In the genomic region with DNA sequence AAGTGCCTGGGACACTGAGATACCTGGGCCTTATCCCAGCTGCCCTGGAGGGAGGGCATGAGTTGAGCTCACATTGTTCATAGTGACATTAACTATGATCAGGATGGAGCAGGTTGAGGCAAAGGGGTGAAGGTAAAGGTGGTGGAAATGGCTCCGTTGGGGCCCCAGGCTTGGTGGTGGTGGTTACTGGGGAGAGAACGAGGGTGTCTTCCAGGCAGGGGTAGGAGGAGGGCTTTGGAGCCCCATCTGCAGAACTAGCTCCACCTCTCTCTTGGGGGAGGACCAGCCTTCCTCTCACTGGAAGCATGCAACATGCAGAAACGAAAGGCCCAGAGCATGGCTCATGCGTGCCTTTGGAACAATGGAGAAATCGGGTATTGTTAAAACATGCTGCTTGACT, we compare ENCODE assay signal across 11 cellular contexts.
DNase-seq lines count a peak whose midpoint lies in the region; ATAC-seq, FAIRE-seq and TF ChIP-seq lines count a peak whose summit lies in the region.
"Had no signal": no experiment of that assay in that cellular context is flagged by ENCODE, and none has a peak within 500 bp of the region (broad histone marks: within the 10 kb centered on the region; RNA-seq: fewer than 3 reads in every experiment).

No MANE protein-coding gene starts in this region.

- no peak overlapping the region for H3K4me3 ChIP-seq in gastrocnemius medialis

- in situ Hi-C loops in gastrocnemius medialis (cut with MboI; ENCODE audit: low sequenced_read_pairs in 4 of 4), result no loop called here

- intact Hi-C loops in gastrocnemius medialis (cut with DNase I; ENCODE audit: low total_unique reads), result no loop called here

- peaks cover 3 to 5% of the 10 kb centered on the region in 2 donors for H3K4me1 ChIP-seq in gastrocnemius medialis

- H3K27me3 ChIP-seq in gastrocnemius medialis, result no peaks in the 10 kb centered on the region

- H3K36me3 ChIP-seq in gastrocnemius medialis, result no peaks in the 10 kb centered on the region

- no peaks in the 10 kb centered on the region for H3K9me3 ChIP-seq in gastrocnemius medialis
- H3K9me3 ChIP-seq: SK-N-SH had no signal

- TF ChIP-seq POLR2A in GM12892 (IDR thresholded peaks at IDR 0.05; ENCODE audit: low read depth, low read length), result no peak
- no peak for TF ChIP-seq POLR2A in gastrocnemius medialis (IDR thresholded peaks at IDR 0.05)

- no peak overlapping the region for H3K27ac ChIP-seq in gastrocnemius medialis

- FAIRE-seq in GM12892 (lab: Jason Lieb, UNC), result peak; percentile 17
- FAIRE-seq: bronchial epithelial cell, G401.6 had no signal

- DNase-seq in GM12892 (ENCODE audit: insufficient read length), result no peak
- DNase-seq in midbrain (lab: John Stamatoyannopoulos, UW), result peak; percentile 11
- DNase-seq in omental fat pad (ENCODE audit: low spot score), result no peak
- DNase-seq in OCI-M1 (lab: John Stamatoyannopoulos, UW), result no peak
- DNase-seq in gastrocnemius medialis, result no peak
- no peak for DNase-seq in activated CD4-positive, alpha-beta T cell treated with anti-CD3 and anti-CD28 coated beads, Interleukin-2, amount 50 U/mL, for 4 hours
- DNase-seq: SK-N-SH had no signal

- TF ChIP-seq CTCF in omental fat pad (IDR thresholded peaks at IDR 0.05) (no peak), gastrocnemius medialis (IDR thresholded peaks at IDR 0.05 in 4 of 5, conservative IDR thresholded peaks at IDR 0.05 in 1 of 5) (no peak)

- peak; percentile 18 for ATAC-seq in GM21447 (IDR thresholded peaks at IDR 0.05; ENCODE audit: unreplicated experiment)
- ATAC-seq in HG03460 (IDR thresholded peaks at IDR 0.05; ENCODE audit: unreplicated experiment), result peak; percentile 15
- ATAC-seq in omental fat pad (ENCODE audit: low FRiP score), result no peak
- ATAC-seq in gastrocnemius medialis, result no peak

Comparison
In these comparisons a context has a peak if more than half of its experiments do, and no peak if none do; other contexts are left out.
1. ATAC-seq: peak in GM21447 (single experiment) and HG03460 (single experiment); none in omental fat pad (single experiment) and gastrocnemius medialis (0 of 2).